1 cellular context compared by ENCODE assay signal in the genomic region with DNA sequence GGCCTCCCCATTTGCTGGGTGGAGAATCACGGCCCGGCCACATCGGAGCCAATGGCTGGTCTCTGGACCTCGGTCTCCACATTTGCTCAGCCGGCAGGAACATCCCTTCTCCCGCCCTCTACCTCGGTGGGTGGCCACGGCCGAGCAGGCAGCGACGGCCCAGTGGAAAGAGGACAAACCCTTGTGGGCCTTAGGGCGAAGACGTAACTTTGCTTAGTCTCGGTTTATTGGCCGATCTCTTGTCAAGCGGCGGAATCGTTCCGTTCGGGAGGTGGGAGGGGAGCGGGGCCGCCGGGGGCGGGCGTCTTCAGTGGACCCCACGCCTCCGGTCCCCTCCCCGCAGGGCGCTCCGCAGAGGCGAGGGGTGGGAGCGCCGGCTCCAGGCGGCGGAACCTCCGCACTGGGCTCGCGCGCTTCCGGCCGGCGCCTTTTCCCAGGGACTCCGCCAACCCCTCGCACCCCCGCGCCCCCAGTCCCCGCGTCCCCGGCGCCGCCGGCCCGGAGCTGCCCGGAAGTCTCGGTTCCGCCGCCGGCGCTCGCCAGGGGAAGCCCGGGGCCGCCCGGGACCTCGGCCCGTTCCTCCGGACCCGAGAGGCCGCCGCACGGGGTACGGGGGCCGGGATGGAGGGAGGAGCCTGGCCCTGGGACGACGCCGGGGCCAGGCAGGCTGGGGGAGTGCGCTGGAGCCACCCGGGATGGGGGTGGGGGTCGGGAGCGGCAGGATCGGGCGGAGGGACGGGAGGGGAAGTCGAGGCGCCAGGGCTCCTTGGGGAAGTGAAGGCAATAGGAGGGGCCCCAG.
TF ChIP-seq lines count a peak whose summit lies in the region.

A gene with protein sequence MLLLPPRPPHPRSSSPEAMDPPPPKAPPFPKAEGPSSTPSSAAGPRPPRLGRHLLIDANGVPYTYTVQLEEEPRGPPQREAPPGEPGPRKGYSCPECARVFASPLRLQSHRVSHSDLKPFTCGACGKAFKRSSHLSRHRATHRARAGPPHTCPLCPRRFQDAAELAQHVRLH (plus strand): TSS at position 426 of the 799 bp plus-strand sequence. CDS start 1,507 bp downstream, outside the sequence.

TF ChIP-seq in HepG2, 621 proteins besides CTCF, POLR2A, EP300 and RAD21 (continued from another document and continues in another):
- TF ChIP-seq, protein P1, sequence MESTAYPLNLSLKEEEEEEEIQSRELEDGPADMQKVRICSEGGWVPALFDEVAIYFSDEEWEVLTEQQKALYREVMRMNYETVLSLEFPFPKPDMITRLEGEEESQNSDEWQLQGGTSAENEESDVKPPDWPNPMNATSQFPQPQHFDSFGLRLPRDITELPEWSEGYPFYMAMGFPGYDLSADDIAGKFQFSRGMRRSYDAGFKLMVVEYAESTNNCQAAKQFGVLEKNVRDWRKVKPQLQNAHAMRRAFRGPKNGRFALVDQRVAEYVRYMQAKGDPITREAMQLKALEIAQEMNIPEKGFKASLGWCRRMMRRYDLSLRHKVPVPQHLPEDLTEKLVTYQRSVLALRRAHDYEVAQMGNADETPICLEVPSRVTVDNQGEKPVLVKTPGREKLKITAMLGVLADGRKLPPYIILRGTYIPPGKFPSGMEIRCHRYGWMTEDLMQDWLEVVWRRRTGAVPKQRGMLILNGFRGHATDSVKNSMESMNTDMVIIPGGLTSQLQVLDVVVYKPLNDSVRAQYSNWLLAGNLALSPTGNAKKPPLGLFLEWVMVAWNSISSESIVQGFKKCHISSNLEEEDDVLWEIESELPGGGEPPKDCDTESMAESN (CRISPR knock-in tag; conservative IDR thresholded peaks at IDR 0.05) = 0 out of 2 replicates have a peak, but pooled peaks have one; percentile 4
- TF ChIP-seq MBNL3 (CRISPR knock-in tag; conservative IDR thresholded peaks at IDR 0.05) = no peak
- TF ChIP-seq, protein P2, sequence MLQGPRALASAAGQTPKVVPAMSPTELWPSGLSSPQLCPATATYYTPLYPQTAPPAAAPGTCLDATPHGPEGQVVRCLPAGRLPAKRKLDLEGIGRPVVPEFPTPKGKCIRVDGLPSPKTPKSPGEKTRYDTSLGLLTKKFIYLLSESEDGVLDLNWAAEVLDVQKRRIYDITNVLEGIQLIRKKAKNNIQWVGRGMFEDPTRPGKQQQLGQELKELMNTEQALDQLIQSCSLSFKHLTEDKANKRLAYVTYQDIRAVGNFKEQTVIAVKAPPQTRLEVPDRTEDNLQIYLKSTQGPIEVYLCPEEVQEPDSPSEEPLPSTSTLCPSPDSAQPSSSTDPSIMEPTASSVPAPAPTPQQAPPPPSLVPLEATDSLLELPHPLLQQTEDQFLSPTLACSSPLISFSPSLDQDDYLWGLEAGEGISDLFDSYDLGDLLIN (CRISPR knock-in tag; IDR thresholded peaks at IDR 0.05; ENCODE audit: borderline replicate concordance) = no peak
- no peak for TF ChIP-seq SALL2 (CRISPR knock-in tag; IDR thresholded peaks at IDR 0.05)
- TF ChIP-seq MED13 (CRISPR knock-in tag; IDR thresholded peaks at IDR 0.05) = 0 out of 2 replicates have a peak, but pooled peaks have one; percentile 58
- TF ChIP-seq, protein P3, sequence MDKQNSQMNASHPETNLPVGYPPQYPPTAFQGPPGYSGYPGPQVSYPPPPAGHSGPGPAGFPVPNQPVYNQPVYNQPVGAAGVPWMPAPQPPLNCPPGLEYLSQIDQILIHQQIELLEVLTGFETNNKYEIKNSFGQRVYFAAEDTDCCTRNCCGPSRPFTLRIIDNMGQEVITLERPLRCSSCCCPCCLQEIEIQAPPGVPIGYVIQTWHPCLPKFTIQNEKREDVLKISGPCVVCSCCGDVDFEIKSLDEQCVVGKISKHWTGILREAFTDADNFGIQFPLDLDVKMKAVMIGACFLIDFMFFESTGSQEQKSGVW (CRISPR knock-in tag; IDR thresholded peaks at IDR 0.05; ENCODE audit: borderline replicate concordance) = no peak
- 0 out of 2 replicates have a peak, but pooled peaks have one; percentile 51 for TF ChIP-seq SRY (CRISPR knock-in tag; IDR thresholded peaks at IDR 0.05)
- no peak for TF ChIP-seq SRSF4 (IDR thresholded peaks at IDR 0.05; ENCODE audit: low read depth, low read length, poor library complexity, severe bottlenecking)
- no peak for TF ChIP-seq ZNF569 (CRISPR knock-in tag; IDR thresholded peaks at IDR 0.05; ENCODE audit: borderline replicate concordance)
- TF ChIP-seq TEAD2 (CRISPR knock-in tag; IDR thresholded peaks at IDR 0.05) = no peak
- TF ChIP-seq GZF1 (CRISPR knock-in tag; IDR thresholded peaks at IDR 0.05) = 0 out of 2 replicates have a peak, but pooled peaks have one; percentile 20
- TF ChIP-seq TRIM24 (CRISPR knock-in tag; IDR thresholded peaks at IDR 0.05) = no peak
- TF ChIP-seq PCBP1 (IDR thresholded peaks at IDR 0.05; ENCODE audit: borderline replicate concordance, low read depth, low read length) = no peak
- no peak for TF ChIP-seq ZNF17 (CRISPR knock-in tag; IDR thresholded peaks at IDR 0.05)
- TF ChIP-seq PHF20 (CRISPR knock-in tag; IDR thresholded peaks at IDR 0.05) = no peak
- TF ChIP-seq CEBPB (IDR thresholded peaks at IDR 0.05; ENCODE audit: borderline replicate concordance, low read depth, low read length) = no peak
- TF ChIP-seq, protein P4, sequence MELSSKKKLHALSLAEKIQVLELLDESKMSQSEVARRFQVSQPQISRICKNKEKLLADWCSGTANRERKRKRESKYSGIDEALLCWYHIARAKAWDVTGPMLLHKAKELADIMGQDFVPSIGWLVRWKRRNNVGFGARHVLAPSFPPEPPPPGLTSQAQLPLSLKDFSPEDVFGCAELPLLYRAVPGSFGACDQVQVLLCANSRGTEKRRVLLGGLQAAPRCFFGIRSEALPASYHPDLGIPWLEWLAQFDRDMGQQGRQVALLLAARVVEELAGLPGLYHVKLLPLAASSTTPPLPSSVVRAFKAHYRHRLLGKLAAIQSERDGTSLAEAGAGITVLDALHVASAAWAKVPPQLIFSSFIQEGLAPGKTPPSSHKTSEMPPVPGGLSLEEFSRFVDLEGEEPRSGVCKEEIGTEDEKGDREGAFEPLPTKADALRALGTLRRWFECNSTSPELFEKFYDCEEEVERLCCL (CRISPR knock-in tag; IDR thresholded peaks at IDR 0.05; ENCODE audit: borderline replicate concordance) = no peak
- no peak for TF ChIP-seq U2AF2 (IDR thresholded peaks at IDR 0.05; ENCODE audit: low read depth, low read length)
- no peak for TF ChIP-seq TP53 (CRISPR knock-in tag; conservative IDR thresholded peaks at IDR 0.05)
- TF ChIP-seq HHEX (CRISPR knock-in tag; IDR thresholded peaks at IDR 0.05) = no peak
- TF ChIP-seq ZNF83 (CRISPR knock-in tag; IDR thresholded peaks at IDR 0.05; ENCODE audit: borderline replicate concordance) = no peak
- peak; percentile 86 for TF ChIP-seq SPEN (CRISPR knock-in tag; IDR thresholded peaks at IDR 0.05; ENCODE audit: low read depth)
- no peak for TF ChIP-seq KLF16 (CRISPR knock-in tag; IDR thresholded peaks at IDR 0.05)
- TF ChIP-seq HES4 (CRISPR knock-in tag; IDR thresholded peaks at IDR 0.05; ENCODE audit: borderline replicate concordance) = no peak
- TF ChIP-seq ZNF775 (CRISPR knock-in tag; IDR thresholded peaks at IDR 0.05; ENCODE audit: borderline replicate concordance) = no peak
- no peak for TF ChIP-seq ZSCAN12 (CRISPR knock-in tag; IDR thresholded peaks at IDR 0.05)
- TF ChIP-seq ZNF180 (CRISPR knock-in tag; IDR thresholded peaks at IDR 0.05; ENCODE audit: borderline replicate concordance, low read depth) = peak; percentile 48; the same call in 1 of the 2 replicates
- TF ChIP-seq KAT2B (IDR thresholded peaks at IDR 0.05; ENCODE audit: borderline replicate concordance, low read depth, low read length) = no peak
- TF ChIP-seq KDM6A (CRISPR knock-in tag; IDR thresholded peaks at IDR 0.05; ENCODE audit: low read depth) = no peak
- TF ChIP-seq, protein P5, sequence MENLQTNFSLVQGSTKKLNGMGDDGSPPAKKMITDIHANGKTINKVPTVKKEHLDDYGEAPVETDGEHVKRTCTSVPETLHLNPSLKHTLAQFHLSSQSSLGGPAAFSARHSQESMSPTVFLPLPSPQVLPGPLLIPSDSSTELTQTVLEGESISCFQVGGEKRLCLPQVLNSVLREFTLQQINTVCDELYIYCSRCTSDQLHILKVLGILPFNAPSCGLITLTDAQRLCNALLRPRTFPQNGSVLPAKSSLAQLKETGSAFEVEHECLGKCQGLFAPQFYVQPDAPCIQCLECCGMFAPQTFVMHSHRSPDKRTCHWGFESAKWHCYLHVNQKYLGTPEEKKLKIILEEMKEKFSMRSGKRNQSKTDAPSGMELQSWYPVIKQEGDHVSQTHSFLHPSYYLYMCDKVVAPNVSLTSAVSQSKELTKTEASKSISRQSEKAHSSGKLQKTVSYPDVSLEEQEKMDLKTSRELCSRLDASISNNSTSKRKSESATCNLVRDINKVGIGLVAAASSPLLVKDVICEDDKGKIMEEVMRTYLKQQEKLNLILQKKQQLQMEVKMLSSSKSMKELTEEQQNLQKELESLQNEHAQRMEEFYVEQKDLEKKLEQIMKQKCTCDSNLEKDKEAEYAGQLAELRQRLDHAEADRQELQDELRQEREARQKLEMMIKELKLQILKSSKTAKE (CRISPR knock-in tag; IDR thresholded peaks at IDR 0.05; ENCODE audit: borderline replicate concordance) = 0 out of 2 replicates have a peak, but pooled peaks have one; percentile 50
- peak; percentile 80; the same call in 1 of the 2 replicates for TF ChIP-seq MAZ (IDR thresholded peaks at IDR 0.05; ENCODE audit: borderline replicate concordance, low read depth, low read length)
- TF ChIP-seq MAZ (CRISPR knock-in tag; IDR thresholded peaks at IDR 0.05; ENCODE audit: low read depth) = peak; percentile 84; the same call in 1 of the 2 replicates
- peak; percentile 85 for TF ChIP-seq ZNF431 (CRISPR knock-in tag; IDR thresholded peaks at IDR 0.05; ENCODE audit: borderline replicate concordance, low read depth)
- TF ChIP-seq POLR2G (IDR thresholded peaks at IDR 0.05; ENCODE audit: low read depth, low read length) = peak; percentile 54; the same call in 1 of the 2 replicates
- no peak for TF ChIP-seq ZNF577 (CRISPR knock-in tag; IDR thresholded peaks at IDR 0.05; ENCODE audit: borderline replicate concordance, low read depth)
- TF ChIP-seq ETV6 (CRISPR knock-in tag; conservative IDR thresholded peaks at IDR 0.05) = 0 out of 2 replicates have a peak, but pooled peaks have one; percentile 12
- no peak for TF ChIP-seq PRMT3 (CRISPR knock-in tag; IDR thresholded peaks at IDR 0.05; ENCODE audit: borderline replicate concordance, low read depth)
- TF ChIP-seq, protein P6, sequence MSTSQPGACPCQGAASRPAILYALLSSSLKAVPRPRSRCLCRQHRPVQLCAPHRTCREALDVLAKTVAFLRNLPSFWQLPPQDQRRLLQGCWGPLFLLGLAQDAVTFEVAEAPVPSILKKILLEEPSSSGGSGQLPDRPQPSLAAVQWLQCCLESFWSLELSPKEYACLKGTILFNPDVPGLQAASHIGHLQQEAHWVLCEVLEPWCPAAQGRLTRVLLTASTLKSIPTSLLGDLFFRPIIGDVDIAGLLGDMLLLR (CRISPR knock-in tag; IDR thresholded peaks at IDR 0.05) = no peak
- TF ChIP-seq ZBTB21 (CRISPR knock-in tag; IDR thresholded peaks at IDR 0.05) = no peak
- TF ChIP-seq HMG20A (CRISPR knock-in tag; IDR thresholded peaks at IDR 0.05; ENCODE audit: borderline replicate concordance) = no peak
- TF ChIP-seq HNRNPL (IDR thresholded peaks at IDR 0.05; ENCODE audit: low read depth, low read length) = no peak
- TF ChIP-seq RFXANK (CRISPR knock-in tag; IDR thresholded peaks at IDR 0.05) = no peak
- peak; percentile 97 for TF ChIP-seq AGO1 (IDR thresholded peaks at IDR 0.05; ENCODE audit: low read depth, low read length, poor library complexity, severe bottlenecking)
- no peak for TF ChIP-seq ZNF75D (CRISPR knock-in tag; IDR thresholded peaks at IDR 0.05; ENCODE audit: borderline replicate concordance)
- TF ChIP-seq, protein P7, sequence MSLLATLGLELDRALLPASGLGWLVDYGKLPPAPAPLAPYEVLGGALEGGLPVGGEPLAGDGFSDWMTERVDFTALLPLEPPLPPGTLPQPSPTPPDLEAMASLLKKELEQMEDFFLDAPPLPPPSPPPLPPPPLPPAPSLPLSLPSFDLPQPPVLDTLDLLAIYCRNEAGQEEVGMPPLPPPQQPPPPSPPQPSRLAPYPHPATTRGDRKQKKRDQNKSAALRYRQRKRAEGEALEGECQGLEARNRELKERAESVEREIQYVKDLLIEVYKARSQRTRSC (CRISPR knock-in tag; IDR thresholded peaks at IDR 0.05; ENCODE audit: low read depth) = 0 out of 2 replicates have a peak, but pooled peaks have one; percentile 50
- peak; percentile 60; the same call in 1 of the 2 replicates for TF ChIP-seq ZNF124 (CRISPR knock-in tag; IDR thresholded peaks at IDR 0.05)
- TF ChIP-seq, protein P8, sequence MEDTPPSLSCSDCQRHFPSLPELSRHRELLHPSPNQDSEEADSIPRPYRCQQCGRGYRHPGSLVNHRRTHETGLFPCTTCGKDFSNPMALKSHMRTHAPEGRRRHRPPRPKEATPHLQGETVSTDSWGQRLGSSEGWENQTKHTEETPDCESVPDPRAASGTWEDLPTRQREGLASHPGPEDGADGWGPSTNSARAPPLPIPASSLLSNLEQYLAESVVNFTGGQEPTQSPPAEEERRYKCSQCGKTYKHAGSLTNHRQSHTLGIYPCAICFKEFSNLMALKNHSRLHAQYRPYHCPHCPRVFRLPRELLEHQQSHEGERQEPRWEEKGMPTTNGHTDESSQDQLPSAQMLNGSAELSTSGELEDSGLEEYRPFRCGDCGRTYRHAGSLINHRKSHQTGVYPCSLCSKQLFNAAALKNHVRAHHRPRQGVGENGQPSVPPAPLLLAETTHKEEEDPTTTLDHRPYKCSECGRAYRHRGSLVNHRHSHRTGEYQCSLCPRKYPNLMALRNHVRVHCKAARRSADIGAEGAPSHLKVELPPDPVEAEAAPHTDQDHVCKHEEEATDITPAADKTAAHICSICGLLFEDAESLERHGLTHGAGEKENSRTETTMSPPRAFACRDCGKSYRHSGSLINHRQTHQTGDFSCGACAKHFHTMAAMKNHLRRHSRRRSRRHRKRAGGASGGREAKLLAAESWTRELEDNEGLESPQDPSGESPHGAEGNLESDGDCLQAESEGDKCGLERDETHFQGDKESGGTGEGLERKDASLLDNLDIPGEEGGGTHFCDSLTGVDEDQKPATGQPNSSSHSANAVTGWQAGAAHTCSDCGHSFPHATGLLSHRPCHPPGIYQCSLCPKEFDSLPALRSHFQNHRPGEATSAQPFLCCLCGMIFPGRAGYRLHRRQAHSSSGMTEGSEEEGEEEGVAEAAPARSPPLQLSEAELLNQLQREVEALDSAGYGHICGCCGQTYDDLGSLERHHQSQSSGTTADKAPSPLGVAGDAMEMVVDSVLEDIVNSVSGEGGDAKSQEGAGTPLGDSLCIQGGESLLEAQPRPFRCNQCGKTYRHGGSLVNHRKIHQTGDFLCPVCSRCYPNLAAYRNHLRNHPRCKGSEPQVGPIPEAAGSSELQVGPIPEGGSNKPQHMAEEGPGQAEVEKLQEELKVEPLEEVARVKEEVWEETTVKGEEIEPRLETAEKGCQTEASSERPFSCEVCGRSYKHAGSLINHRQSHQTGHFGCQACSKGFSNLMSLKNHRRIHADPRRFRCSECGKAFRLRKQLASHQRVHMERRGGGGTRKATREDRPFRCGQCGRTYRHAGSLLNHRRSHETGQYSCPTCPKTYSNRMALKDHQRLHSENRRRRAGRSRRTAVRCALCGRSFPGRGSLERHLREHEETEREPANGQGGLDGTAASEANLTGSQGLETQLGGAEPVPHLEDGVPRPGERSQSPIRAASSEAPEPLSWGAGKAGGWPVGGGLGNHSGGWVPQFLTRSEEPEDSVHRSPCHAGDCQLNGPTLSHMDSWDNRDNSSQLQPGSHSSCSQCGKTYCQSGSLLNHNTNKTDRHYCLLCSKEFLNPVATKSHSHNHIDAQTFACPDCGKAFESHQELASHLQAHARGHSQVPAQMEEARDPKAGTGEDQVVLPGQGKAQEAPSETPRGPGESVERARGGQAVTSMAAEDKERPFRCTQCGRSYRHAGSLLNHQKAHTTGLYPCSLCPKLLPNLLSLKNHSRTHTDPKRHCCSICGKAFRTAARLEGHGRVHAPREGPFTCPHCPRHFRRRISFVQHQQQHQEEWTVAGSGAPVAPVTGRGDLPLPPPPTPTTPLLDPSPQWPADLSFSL (CRISPR knock-in tag; IDR thresholded peaks at IDR 0.05) = no peak
- 0 out of 2 replicates have a peak, but pooled peaks have one; percentile 14 for TF ChIP-seq SMAD1 (CRISPR knock-in tag; IDR thresholded peaks at IDR 0.05; ENCODE audit: borderline replicate concordance, low read depth)
